ENCODE assay signal across 2 cellular contexts in the genomic region with DNA sequence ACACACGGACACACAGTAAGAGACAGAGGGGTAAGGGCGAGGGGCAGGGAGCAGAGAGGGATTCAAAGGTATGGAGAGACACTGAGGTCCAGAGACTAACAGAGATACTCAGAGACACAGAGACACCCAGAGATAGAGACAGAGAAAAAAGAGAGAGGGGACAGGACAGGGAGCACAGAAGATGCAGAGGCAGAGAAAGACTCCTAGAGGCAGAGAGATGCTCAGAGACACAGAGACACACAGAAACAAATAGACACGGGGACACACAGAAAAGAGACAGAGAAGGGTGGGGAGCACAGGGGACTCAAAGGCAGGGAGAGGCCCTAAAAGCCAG.
TF ChIP-seq lines count a peak whose summit lies in the region.

No MANE protein-coding gene starts in this region.

TF ChIP-seq in GM23338, 12 proteins besides CTCF, POLR2A, EP300 and RAD21:
- TF ChIP-seq JUNB (IDR thresholded peaks at IDR 0.05; ENCODE audit: unreplicated experiment) = no peak
- no peak for TF ChIP-seq POLR2AphosphoS5 (IDR thresholded peaks at IDR 0.05; ENCODE audit: low read depth)
- TF ChIP-seq ZNF331 (CRISPR knock-in tag; IDR thresholded peaks at IDR 0.05; ENCODE audit: low read depth) = no peak
- no peak for TF ChIP-seq STAT1 (IDR thresholded peaks at IDR 0.05; ENCODE audit: unreplicated experiment)
- TF ChIP-seq ZNF114 (CRISPR knock-in tag; IDR thresholded peaks at IDR 0.05) = no peak
- no peak for TF ChIP-seq CREB1 (CRISPR knock-in tag; IDR thresholded peaks at IDR 0.05; ENCODE audit: low read depth)

TF ChIP-seq in endothelial cell of umbilical vein, 7 proteins besides CTCF, POLR2A, EP300 and RAD21:
- TF ChIP-seq MYC (IDR thresholded peaks at IDR 0.05; ENCODE audit: low read depth, low read length) (no peak), EZH2 (IDR thresholded peaks at IDR 0.05; ENCODE audit: borderline replicate concordance, low read depth, low read length, severe bottlenecking) (peak; percentile 26), FOS (IDR thresholded peaks at IDR 0.05; ENCODE audit: borderline replicate concordance, insufficient read depth, low read length) (no peak), GATA2 (IDR thresholded peaks at IDR 0.05; ENCODE audit: insufficient read depth, insufficient read length, low read depth, low read length) (no peak), POLR2AphosphoS5 (IDR thresholded peaks at IDR 0.05; ENCODE audit: insufficient read depth, low read depth, low read length) (no peak)
- TF ChIP-seq, protein P1, sequence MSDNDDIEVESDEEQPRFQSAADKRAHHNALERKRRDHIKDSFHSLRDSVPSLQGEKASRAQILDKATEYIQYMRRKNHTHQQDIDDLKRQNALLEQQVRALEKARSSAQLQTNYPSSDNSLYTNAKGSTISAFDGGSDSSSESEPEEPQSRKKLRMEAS (IDR thresholded peaks at IDR 0.05; ENCODE audit: insufficient read depth, insufficient read length) = no peak
